1 cellular context compared by ENCODE assay signal in genomic region chr7:70568674-70569334, GRCh38.
A peak's percentile ranks its signal among the peaks of the same experiment; 100 is the strongest.
TF ChIP-seq lines count a peak whose summit lies in the region.

No MANE protein-coding gene starts in this region.

TF ChIP-seq in K562, 482 proteins besides CTCF, POLR2A, EP300 and RAD21 (continued from another document and continues in another):
- TF ChIP-seq RREB1 (CRISPR knock-in tag; IDR thresholded peaks at IDR 0.05) (peak; percentile 91; the same call in 1 of the 2 replicates), PYGO2 (tag; IDR thresholded peaks at IDR 0.05) (peak; percentile 60; the same call in 1 of the 2 replicates), ZNF316 (IDR thresholded peaks at IDR 0.05) (peak; percentile 98), CREB1 (IDR thresholded peaks at IDR 0.05) (peak; percentile 27; the same call in 1 of the 2 replicates), CREB1 (CRISPR knock-in tag; IDR thresholded peaks at IDR 0.05) (no peak), TAL1 (IDR thresholded peaks at IDR 0.05) (peak; percentile 84), ZMIZ1 (IDR thresholded peaks at IDR 0.05; ENCODE audit: low read depth in 2 of 2, low read length in 2 of 2) (peak in 1 of 2 experiments; percentile 63; a peak in 1 of 4 replicates), TAF9B (IDR thresholded peaks at IDR 0.05; ENCODE audit: partially characterized antibody) (peak; percentile 76), ZNF184 (CRISPR knock-in tag; IDR thresholded peaks at IDR 0.05) (no peak), SMARCC2 (IDR thresholded peaks at IDR 0.05; ENCODE audit: low read depth) (peak; percentile 30; the same call in 1 of the 2 replicates), ATF3 (IDR thresholded peaks at IDR 0.05) (peak; percentile 16; the same call in 1 of the 2 replicates), ATF3 (CRISPR knock-in tag; conservative IDR thresholded peaks at IDR 0.05) (no peak), FUS (optimal IDR thresholded peaks at IDR 0.05; ENCODE audit: low read depth, low read length) (no peak), NFATC3 (IDR thresholded peaks at IDR 0.05) (no peak), ARID4B (CRISPR knock-in tag; IDR thresholded peaks at IDR 0.05) (no peak), CBX5 (IDR thresholded peaks at IDR 0.05; ENCODE audit: borderline replicate concordance, low read depth) (no peak), STAT6 (CRISPR knock-in tag; IDR thresholded peaks at IDR 0.05) (no peak), TBL1XR1 (IDR thresholded peaks at IDR 0.05; ENCODE audit: low read length in 2 of 2) (peak in 1 of 2 experiments; percentile 94; a peak in 2 of 4 replicates), BCOR (IDR thresholded peaks at IDR 0.05) (0 out of 2 replicates have a peak, but pooled peaks have one; percentile 20), KHSRP (IDR thresholded peaks at IDR 0.05) (no peak), PCBP2 (IDR thresholded peaks at IDR 0.05; ENCODE audit: low read depth, low read length, poor library complexity, severe bottlenecking) (no peak), TEAD4 (IDR thresholded peaks at IDR 0.05; ENCODE audit: low read length) (peak; percentile 92), TEAD4 (CRISPR knock-in tag; IDR thresholded peaks at IDR 0.05; ENCODE audit: borderline replicate concordance) (no peak), BRD9 (IDR thresholded peaks at IDR 0.05; ENCODE audit: low read depth, partially characterized antibody) (no peak), ZNF589 (CRISPR knock-in tag; IDR thresholded peaks at IDR 0.05; ENCODE audit: low read depth) (peak; percentile 84; the same call in 1 of the 2 replicates), RBM14 (IDR thresholded peaks at IDR 0.05; ENCODE audit: borderline replicate concordance, insufficient read depth, low read depth, low read length) (no peak), PTRF (tag; IDR thresholded peaks at IDR 0.05) (no peak), MECOM (CRISPR knock-in tag; IDR thresholded peaks at IDR 0.05) (peak; percentile 98), ZNF146 (CRISPR knock-in tag; IDR thresholded peaks at IDR 0.05; ENCODE audit: unreplicated experiment) (peak; percentile 14), MEIS2 (IDR thresholded peaks at IDR 0.05; ENCODE audit: partially characterized antibody) (peak; percentile 100), ESRRA (IDR thresholded peaks at IDR 0.05; ENCODE audit: borderline replicate concordance, low read depth) (0 out of 2 replicates have a peak, but pooled peaks have one; percentile 38), ARID3A (IDR thresholded peaks at IDR 0.05; ENCODE audit: borderline replicate concordance, low read depth, low read length) (no peak), HDAC1 (IDR thresholded peaks at IDR 0.05) (peak in 1 of 2 experiments; percentile 58; a peak in 1 of 4 replicates), NR2C2 (CRISPR knock-in tag; IDR thresholded peaks at IDR 0.05) (no peak), NR2C2 (tag; IDR thresholded peaks at IDR 0.05) (peak; percentile 73; the same call in 1 of the 2 replicates), ZZZ3 (IDR thresholded peaks at IDR 0.05) (no peak), TEAD1 (CRISPR knock-in tag; IDR thresholded peaks at IDR 0.05) (peak in 1 of 2 experiments; percentile 95; a peak in 2 of 4 replicates), C11orf30 (IDR thresholded peaks at IDR 0.05; ENCODE audit: low read depth) (peak; percentile 96), TCF3 (CRISPR knock-in tag; IDR thresholded peaks at IDR 0.05) (peak; percentile 88), MAFF (IDR thresholded peaks at IDR 0.05; ENCODE audit: low read length) (peak; percentile 90), MTA2 (IDR thresholded peaks at IDR 0.05; ENCODE audit: low read depth) (peak; percentile 54; the same call in 1 of the 2 replicates), CBFA2T2 (conservative IDR thresholded peaks at IDR 0.05) (peak; percentile 88), HES1 (IDR thresholded peaks at IDR 0.05; ENCODE audit: low read depth) (peak; percentile 88), MBD2 (IDR thresholded peaks at IDR 0.05; ENCODE audit: borderline replicate concordance, low read depth) (0 out of 2 replicates have a peak, but pooled peaks have one; percentile 45), SMC3 (conservative IDR thresholded peaks at IDR 0.05; ENCODE audit: insufficient read depth, low read depth, low read length) (no peak), ZNF644 (tag; IDR thresholded peaks at IDR 0.05; ENCODE audit: low read depth) (peak; percentile 74; the same call in 1 of the 2 replicates), FOXK2 (conservative IDR thresholded peaks at IDR 0.05 in 1 of 2, IDR thresholded peaks at IDR 0.05 in 1 of 2; ENCODE audit: low read depth in 2 of 2) (peak; percentile 83 to 84; a peak in 3 of 4 replicates), NCOA1 (IDR thresholded peaks at IDR 0.05; ENCODE audit: low read depth) (peak; percentile 61)
